ENCODE assay signal across 1 cellular context in the genomic region with DNA sequence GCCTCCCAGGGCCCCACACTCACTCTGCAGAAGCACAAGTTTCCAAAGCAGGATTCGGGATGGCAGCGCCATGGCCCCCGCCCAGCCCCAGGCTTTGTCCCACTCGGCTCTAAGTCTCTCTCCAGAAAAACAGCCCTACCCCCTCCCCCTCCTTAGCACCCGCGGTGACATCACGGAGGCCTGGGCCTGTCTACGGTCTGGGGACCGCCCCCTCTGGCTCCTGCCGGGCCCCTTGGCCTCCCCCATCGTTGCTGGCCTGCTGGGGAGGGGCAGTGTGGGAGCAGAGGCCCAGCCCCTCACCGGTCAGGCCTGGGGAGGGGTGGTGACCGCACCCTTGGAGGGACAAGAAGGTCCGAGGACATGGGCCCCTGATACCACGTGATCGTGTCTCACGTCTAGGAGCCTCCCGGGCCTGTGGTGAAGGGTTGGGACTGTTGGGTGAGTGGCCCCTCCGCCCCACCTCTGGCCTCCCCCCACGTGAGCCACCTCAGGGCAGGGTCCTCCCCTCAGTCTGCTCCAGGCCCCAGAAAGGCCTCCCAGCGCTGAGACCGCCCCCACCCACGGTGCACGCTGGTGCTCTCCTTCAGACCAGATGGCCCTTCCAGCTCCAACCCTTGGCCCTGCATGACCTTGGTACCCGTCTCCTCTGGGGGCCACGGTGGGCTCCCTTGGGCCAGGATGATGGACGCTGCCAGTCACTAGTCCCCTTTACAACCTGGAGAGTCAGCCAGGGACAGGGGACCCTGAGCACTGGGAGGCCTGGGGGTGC.
TF ChIP-seq lines count a peak whose summit lies in the region.

A gene with protein sequence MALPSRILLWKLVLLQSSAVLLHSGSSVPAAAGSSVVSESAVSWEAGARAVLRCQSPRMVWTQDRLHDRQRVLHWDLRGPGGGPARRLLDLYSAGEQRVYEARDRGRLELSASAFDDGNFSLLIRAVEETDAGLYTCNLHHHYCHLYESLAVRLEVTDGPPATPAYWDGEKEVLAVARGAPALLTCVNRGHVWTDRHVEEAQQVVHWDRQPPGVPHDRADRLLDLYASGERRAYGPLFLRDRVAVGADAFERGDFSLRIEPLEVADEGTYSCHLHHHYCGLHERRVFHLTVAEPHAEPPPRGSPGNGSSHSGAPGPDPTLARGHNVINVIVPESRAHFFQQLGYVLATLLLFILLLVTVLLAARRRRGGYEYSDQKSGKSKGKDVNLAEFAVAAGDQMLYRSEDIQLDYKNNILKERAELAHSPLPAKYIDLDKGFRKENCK (minus strand): TSS at position 123 of the 769 bp plus-strand sequence. CDS start 51 bp downstream, at position 72.

TF ChIP-seq in K562, 482 proteins besides CTCF, POLR2A, EP300 and RAD21 (continued from another document):
- TF ChIP-seq TRIM25 (IDR thresholded peaks at IDR 0.05; ENCODE audit: borderline replicate concordance) (no peak), POLR2AphosphoS2 (IDR thresholded peaks at IDR 0.05; ENCODE audit: low read length) (no peak), CEBPG (CRISPR knock-in tag; IDR thresholded peaks at IDR 0.05) (no peak), CEBPG (tag; conservative IDR thresholded peaks at IDR 0.05 in 1 of 2, IDR thresholded peaks at IDR 0.05 in 1 of 2) (no peak), CSDE1 (IDR thresholded peaks at IDR 0.05) (no peak), ATF7 (IDR thresholded peaks at IDR 0.05) (peak; percentile 84), PHB2 (IDR thresholded peaks at IDR 0.05; ENCODE audit: low read depth) (no peak; the same call in 1 of the 2 replicates), ZNF764 (CRISPR knock-in tag; IDR thresholded peaks at IDR 0.05; ENCODE audit: low read depth) (no peak), RREB1 (CRISPR knock-in tag; IDR thresholded peaks at IDR 0.05) (no peak), ARID2 (IDR thresholded peaks at IDR 0.05) (no peak), NCOA4 (IDR thresholded peaks at IDR 0.05; ENCODE audit: partially characterized antibody) (no peak), ADNP (tag; IDR thresholded peaks at IDR 0.05) (no peak), NCOA6 (IDR thresholded peaks at IDR 0.05) (peak; percentile 75), SLC30A9 (CRISPR knock-in tag; IDR thresholded peaks at IDR 0.05) (no peak), TCF7L2 (IDR thresholded peaks at IDR 0.05; ENCODE audit: low read depth, low read length) (no peak), ZNF740 (CRISPR knock-in tag; IDR thresholded peaks at IDR 0.05) (no peak), ZNF740 (tag; IDR thresholded peaks at IDR 0.05) (peak in 1 of 2 experiments; percentile 62; a peak in 1 of 4 replicates)
TF ChIP-seq in K562: peak in this region for 86.
